ENCODE assay signal across 1 cellular context in the genomic region with DNA sequence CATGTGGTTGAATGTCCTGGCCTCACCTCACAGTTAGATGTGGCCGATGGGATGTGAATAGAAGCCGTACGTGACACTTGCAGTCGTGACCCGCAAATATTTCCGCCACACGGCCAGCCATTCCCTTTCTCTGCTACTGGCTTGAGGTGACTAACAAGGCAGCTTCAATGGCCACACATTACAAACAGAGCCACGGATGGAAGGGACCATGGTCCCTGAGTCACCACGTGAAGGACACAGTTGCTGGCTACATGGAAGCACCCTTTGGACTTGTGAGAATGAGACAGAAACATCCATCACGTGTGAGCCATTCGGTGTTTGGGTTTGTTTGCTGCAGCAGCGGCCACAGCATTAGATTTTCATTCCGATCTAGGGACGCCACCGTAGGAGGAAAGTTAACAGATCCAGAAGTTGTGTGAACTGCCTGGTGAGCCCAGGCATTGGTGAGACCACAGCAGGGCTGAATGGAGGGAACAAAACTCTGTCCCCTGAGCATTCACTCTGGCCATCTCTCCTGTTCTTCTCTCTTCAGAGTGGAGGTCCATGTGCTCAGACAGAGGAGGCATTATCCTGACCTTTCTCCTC.
A peak's percentile ranks its signal among the peaks of the same experiment; 100 is the strongest.
TF ChIP-seq lines count a peak whose summit lies in the region.

No MANE protein-coding gene starts in this region.

TF ChIP-seq in HepG2, 621 proteins besides CTCF, POLR2A, EP300 and RAD21 (continues in another document):
- TF ChIP-seq CHD4 (IDR thresholded peaks at IDR 0.05; ENCODE audit: borderline replicate concordance, low read length) (no peak), USF2 (IDR thresholded peaks at IDR 0.05; ENCODE audit: low read depth, low read length) (peak; percentile 75), USF2 (CRISPR knock-in tag; IDR thresholded peaks at IDR 0.05; ENCODE audit: borderline replicate concordance) (peak; percentile 77; the same call in 1 of the 2 replicates), BCL6 (CRISPR knock-in tag; IDR thresholded peaks at IDR 0.05) (peak; percentile 39), ZNF713 (CRISPR knock-in tag; IDR thresholded peaks at IDR 0.05) (no peak), LCORL (IDR thresholded peaks at IDR 0.05) (no peak), LCORL (CRISPR knock-in tag; IDR thresholded peaks at IDR 0.05) (peak; percentile 78), MAFF (IDR thresholded peaks at IDR 0.05; ENCODE audit: low read depth, low read length) (no peak), CREM (IDR thresholded peaks at IDR 0.05) (no peak), CREM (CRISPR knock-in tag; IDR thresholded peaks at IDR 0.05) (no peak), HNRNPH1 (optimal IDR thresholded peaks at IDR 0.05; ENCODE audit: low read depth, low read length) (no peak), SALL1 (CRISPR knock-in tag; IDR thresholded peaks at IDR 0.05) (peak; percentile 93), KLF6 (CRISPR knock-in tag; IDR thresholded peaks at IDR 0.05) (peak; percentile 77), ZSCAN20 (CRISPR knock-in tag; IDR thresholded peaks at IDR 0.05; ENCODE audit: borderline replicate concordance) (no peak), CBX5 (CRISPR knock-in tag; IDR thresholded peaks at IDR 0.05; ENCODE audit: borderline replicate concordance) (peak; percentile 61; the same call in 1 of the 2 replicates), NFKB2 (CRISPR knock-in tag; IDR thresholded peaks at IDR 0.05; ENCODE audit: borderline replicate concordance) (0 out of 2 replicates have a peak, but pooled peaks have one; percentile 41), ZNF224 (CRISPR knock-in tag; IDR thresholded peaks at IDR 0.05) (peak; percentile 90; the same call in 1 of the 2 replicates), DNMT1 (CRISPR knock-in tag; IDR thresholded peaks at IDR 0.05) (no peak), THAP11 (CRISPR knock-in tag; IDR thresholded peaks at IDR 0.05) (peak; percentile 57; the same call in 1 of the 2 replicates), YEATS2 (CRISPR knock-in tag; IDR thresholded peaks at IDR 0.05; ENCODE audit: borderline replicate concordance) (peak; percentile 39; the same call in 1 of the 2 replicates), YEATS4 (CRISPR knock-in tag; IDR thresholded peaks at IDR 0.05; ENCODE audit: borderline replicate concordance) (peak; percentile 70; the same call in 1 of the 2 replicates), ZNF225 (CRISPR knock-in tag; IDR thresholded peaks at IDR 0.05) (no peak), FOXJ3 (CRISPR knock-in tag; IDR thresholded peaks at IDR 0.05; ENCODE audit: borderline replicate concordance) (no peak), BATF2 (CRISPR knock-in tag; IDR thresholded peaks at IDR 0.05) (no peak; the same call in 1 of the 2 replicates), PTBP1 (IDR thresholded peaks at IDR 0.05; ENCODE audit: low read depth, low read length, poor library complexity, severe bottlenecking) (no peak), NCOA2 (CRISPR knock-in tag; IDR thresholded peaks at IDR 0.05) (peak; percentile 40; the same call in 1 of the 2 replicates), RAD51 (IDR thresholded peaks at IDR 0.05; ENCODE audit: borderline replicate concordance) (no peak), NFE2 (CRISPR knock-in tag; IDR thresholded peaks at IDR 0.05) (no peak), ZFP82 (CRISPR knock-in tag; IDR thresholded peaks at IDR 0.05; ENCODE audit: borderline replicate concordance) (no peak)
- TF ChIP-seq, protein P1, sequence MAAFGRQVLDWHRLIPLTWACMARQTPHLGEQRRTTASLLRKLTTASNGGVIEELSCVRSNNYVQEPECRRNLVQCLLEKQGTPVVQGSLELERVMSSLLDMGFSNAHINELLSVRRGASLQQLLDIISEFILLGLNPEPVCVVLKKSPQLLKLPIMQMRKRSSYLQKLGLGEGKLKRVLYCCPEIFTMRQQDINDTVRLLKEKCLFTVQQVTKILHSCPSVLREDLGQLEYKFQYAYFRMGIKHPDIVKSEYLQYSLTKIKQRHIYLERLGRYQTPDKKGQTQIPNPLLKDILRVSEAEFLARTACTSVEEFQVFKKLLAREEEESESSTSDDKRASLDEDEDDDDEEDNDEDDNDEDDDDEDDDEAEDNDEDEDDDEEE (CRISPR knock-in tag; IDR thresholded peaks at IDR 0.05): peak; percentile 95
- TF ChIP-seq, protein P2, sequence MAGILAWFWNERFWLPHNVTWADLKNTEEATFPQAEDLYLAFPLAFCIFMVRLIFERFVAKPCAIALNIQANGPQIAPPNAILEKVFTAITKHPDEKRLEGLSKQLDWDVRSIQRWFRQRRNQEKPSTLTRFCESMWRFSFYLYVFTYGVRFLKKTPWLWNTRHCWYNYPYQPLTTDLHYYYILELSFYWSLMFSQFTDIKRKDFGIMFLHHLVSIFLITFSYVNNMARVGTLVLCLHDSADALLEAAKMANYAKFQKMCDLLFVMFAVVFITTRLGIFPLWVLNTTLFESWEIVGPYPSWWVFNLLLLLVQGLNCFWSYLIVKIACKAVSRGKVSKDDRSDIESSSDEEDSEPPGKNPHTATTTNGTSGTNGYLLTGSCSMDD (CRISPR knock-in tag; IDR thresholded peaks at IDR 0.05): no peak
- TF ChIP-seq, protein P3, sequence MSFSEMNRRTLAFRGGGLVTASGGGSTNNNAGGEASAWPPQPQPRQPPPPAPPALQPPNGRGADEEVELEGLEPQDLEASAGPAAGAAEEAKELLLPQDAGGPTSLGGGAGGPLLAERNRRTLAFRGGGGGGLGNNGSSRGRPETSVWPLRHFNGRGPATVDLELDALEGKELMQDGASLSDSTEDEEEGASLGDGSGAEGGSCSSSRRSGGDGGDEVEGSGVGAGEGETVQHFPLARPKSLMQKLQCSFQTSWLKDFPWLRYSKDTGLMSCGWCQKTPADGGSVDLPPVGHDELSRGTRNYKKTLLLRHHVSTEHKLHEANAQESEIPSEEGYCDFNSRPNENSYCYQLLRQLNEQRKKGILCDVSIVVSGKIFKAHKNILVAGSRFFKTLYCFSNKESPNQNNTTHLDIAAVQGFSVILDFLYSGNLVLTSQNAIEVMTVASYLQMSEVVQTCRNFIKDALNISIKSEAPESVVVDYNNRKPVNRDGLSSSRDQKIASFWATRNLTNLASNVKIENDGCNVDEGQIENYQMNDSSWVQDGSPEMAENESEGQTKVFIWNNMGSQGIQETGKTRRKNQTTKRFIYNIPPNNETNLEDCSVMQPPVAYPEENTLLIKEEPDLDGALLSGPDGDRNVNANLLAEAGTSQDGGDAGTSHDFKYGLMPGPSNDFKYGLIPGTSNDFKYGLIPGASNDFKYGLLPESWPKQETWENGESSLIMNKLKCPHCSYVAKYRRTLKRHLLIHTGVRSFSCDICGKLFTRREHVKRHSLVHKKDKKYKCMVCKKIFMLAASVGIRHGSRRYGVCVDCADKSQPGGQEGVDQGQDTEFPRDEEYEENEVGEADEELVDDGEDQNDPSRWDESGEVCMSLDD (CRISPR knock-in tag; IDR thresholded peaks at IDR 0.05; ENCODE audit: borderline replicate concordance): no peak
- TF ChIP-seq, protein P4, sequence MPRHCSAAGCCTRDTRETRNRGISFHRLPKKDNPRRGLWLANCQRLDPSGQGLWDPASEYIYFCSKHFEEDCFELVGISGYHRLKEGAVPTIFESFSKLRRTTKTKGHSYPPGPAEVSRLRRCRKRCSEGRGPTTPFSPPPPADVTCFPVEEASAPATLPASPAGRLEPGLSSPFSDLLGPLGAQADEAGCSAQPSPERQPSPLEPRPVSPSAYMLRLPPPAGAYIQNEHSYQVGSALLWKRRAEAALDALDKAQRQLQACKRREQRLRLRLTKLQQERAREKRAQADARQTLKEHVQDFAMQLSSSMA (CRISPR knock-in tag; IDR thresholded peaks at IDR 0.05): no peak; the same call in 1 of the 2 replicates
- TF ChIP-seq, protein P5, sequence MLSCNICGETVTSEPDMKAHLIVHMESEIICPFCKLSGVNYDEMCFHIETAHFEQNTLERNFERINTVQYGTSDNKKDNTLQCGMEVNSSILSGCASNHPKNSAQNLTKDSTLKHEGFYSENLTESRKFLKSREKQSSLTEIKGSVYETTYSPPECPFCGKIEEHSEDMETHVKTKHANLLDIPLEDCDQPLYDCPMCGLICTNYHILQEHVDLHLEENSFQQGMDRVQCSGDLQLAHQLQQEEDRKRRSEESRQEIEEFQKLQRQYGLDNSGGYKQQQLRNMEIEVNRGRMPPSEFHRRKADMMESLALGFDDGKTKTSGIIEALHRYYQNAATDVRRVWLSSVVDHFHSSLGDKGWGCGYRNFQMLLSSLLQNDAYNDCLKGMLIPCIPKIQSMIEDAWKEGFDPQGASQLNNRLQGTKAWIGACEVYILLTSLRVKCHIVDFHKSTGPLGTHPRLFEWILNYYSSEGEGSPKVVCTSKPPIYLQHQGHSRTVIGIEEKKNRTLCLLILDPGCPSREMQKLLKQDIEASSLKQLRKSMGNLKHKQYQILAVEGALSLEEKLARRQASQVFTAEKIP (CRISPR knock-in tag; IDR thresholded peaks at IDR 0.05; ENCODE audit: borderline replicate concordance): no peak
- TF ChIP-seq, protein P6, sequence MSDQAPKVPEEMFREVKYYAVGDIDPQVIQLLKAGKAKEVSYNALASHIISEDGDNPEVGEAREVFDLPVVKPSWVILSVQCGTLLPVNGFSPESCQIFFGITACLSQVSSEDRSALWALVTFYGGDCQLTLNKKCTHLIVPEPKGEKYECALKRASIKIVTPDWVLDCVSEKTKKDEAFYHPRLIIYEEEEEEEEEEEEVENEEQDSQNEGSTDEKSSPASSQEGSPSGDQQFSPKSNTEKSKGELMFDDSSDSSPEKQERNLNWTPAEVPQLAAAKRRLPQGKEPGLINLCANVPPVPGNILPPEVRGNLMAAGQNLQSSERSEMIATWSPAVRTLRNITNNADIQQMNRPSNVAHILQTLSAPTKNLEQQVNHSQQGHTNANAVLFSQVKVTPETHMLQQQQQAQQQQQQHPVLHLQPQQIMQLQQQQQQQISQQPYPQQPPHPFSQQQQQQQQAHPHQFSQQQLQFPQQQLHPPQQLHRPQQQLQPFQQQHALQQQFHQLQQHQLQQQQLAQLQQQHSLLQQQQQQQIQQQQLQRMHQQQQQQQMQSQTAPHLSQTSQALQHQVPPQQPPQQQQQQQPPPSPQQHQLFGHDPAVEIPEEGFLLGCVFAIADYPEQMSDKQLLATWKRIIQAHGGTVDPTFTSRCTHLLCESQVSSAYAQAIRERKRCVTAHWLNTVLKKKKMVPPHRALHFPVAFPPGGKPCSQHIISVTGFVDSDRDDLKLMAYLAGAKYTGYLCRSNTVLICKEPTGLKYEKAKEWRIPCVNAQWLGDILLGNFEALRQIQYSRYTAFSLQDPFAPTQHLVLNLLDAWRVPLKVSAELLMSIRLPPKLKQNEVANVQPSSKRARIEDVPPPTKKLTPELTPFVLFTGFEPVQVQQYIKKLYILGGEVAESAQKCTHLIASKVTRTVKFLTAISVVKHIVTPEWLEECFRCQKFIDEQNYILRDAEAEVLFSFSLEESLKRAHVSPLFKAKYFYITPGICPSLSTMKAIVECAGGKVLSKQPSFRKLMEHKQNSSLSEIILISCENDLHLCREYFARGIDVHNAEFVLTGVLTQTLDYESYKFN (CRISPR knock-in tag; conservative IDR thresholded peaks at IDR 0.05): peak; percentile 81
- TF ChIP-seq, protein P7, sequence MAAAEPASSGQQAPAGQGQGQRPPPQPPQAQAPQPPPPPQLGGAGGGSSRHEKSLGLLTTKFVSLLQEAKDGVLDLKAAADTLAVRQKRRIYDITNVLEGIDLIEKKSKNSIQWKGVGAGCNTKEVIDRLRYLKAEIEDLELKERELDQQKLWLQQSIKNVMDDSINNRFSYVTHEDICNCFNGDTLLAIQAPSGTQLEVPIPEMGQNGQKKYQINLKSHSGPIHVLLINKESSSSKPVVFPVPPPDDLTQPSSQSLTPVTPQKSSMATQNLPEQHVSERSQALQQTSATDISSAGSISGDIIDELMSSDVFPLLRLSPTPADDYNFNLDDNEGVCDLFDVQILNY (CRISPR knock-in tag; conservative IDR thresholded peaks at IDR 0.05): no peak
- TF ChIP-seq, protein P8, sequence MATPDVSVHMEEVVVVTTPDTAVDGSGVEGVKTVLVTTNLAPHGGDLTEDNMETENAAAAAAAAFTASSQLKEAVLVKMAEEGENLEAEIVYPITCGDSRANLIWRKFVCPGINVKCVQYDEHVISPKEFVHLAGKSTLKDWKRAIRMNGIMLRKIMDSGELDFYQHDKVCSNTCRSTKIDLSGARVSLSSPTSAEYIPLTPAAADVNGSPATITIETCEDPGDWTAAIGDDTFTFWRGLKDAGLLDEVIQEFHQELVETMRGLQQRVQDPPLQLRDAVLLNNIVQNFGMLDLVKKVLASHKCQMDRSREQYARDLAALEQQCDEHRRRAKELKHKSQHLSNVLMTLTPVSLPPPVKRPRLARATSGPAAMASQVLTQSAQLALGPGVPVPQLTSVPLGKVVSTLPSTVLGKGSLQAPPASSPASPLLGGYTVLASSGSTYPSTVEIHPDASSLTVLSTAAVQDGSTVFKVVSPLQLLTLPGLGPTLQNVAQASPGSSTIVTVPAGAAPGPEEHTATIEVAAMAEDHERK (CRISPR knock-in tag; IDR thresholded peaks at IDR 0.05; ENCODE audit: low read depth): no peak
- TF ChIP-seq, protein P9, sequence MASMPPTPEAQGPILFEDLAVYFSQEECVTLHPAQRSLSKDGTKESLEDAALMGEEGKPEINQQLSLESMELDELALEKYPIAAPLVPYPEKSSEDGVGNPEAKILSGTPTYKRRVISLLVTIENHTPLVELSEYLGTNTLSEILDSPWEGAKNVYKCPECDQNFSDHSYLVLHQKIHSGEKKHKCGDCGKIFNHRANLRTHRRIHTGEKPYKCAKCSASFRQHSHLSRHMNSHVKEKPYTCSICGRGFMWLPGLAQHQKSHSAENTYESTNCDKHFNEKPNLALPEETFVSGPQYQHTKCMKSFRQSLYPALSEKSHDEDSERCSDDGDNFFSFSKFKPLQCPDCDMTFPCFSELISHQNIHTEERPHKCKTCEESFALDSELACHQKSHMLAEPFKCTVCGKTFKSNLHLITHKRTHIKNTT (CRISPR knock-in tag; IDR thresholded peaks at IDR 0.05): no peak
